Comparison of ENCODE assay signal across 20 cellular contexts in the genomic region with DNA sequence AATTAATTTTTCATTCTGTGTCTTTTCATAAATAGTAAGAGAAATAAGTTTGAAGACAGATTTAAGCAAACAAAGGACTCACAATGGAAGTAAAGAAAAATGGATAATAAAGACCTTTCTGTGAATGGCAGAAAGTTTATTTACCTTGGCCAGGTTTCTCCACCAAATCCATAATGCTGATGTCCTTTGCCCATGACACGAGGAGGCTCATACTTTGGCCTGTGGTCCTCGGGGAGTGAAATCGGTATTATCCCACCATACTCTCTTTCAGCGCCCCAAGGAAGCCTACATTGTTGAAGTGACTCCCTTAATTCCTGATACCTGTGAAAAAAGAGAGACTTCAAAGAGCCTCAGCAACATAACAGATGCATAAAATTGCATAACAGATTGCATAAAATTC.
"Had no signal": no experiment of that assay in that cellular context is flagged by ENCODE, and none has a peak within 500 bp of the region (broad histone marks: within the 10 kb centered on the region; RNA-seq: fewer than 3 reads in every experiment).

No MANE protein-coding gene starts in this region.

- H3K4me3 ChIP-seq: K562, SJSA1, SK-N-MC had no signal

- H3K27ac ChIP-seq: KMS-11, SJSA1, SK-N-MC had no signal

- H3K4me1 ChIP-seq: SJSA1 had no signal

- H3K36me3 ChIP-seq: SJSA1 had no signal

- FAIRE-seq: K562, RCC 7860 had no signal

- ATAC-seq: K562 had no signal

- H3K27me3 ChIP-seq: SJSA1 had no signal

- DNase-seq: Kasumi-1, MM.1S, NCI-H1436, NCI-H187, NCI-H2029, NCI-H2081 treated with DMSO at 0.1 percent for 48 hours, NCI-H2171, NCI-H226, NCI-H446 treated with DMSO at 0.1 percent for 48 hours, NCI-H510A treated with DMSO at 0.1 percent for 48 hours, NCI-H526, NCI-H82, Right ventricle myocardium superior, RPMI8226, SIG-M5 had no signal

- H3K9me3 ChIP-seq: SJSA1 had no signal
